13 cellular contexts compared by ENCODE assay signal in the genomic region with DNA sequence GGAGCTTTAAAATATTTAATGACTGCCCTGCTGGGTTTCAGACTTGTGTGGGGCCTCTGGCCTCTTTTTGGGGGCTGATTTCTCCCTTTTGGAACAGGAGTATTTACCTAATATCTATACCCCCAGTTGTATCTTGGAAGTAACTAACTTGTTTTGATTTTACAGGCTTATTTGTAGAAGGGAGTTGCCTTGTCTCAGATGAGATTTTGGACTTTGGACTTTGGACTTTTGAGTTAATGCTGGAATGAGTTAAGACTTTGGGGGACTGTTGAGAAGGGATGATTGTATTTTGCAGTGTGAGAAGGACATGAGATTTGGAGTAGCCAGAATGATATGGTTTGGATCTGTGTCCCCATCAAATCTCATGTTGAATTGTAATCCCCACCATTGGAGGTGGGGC. TPM values are rescaled to one million over a fixed set of nuclear protein-coding genes. Genes with fewer than 3 reads are reported as not detected.
DNase-seq lines count a peak whose midpoint lies in the region; ATAC-seq and TF ChIP-seq lines count a peak whose summit lies in the region.
"Not testable (repeated sequence)": the region's sequence is repeated elsewhere in the genome, so short reads cannot be mapped to it uniquely, and the experiment has no call there.
"Had no signal": no experiment of that assay in that cellular context is flagged by ENCODE, and none has a peak within 500 bp of the region (broad histone marks: within the 10 kb centered on the region; RNA-seq: fewer than 3 reads in every experiment).

No MANE protein-coding gene starts in this region.

- H3K4me1 Mint-ChIP-seq in CD4-positive, CD25-positive, alpha-beta regulatory T cell: peaks cover 34 to 66% (median 45%) of the 10 kb centered on the region in 4 donors
- peaks cover 40 to 60% (median 47%) of the 10 kb centered on the region in 3 donors for H3K4me1 Mint-ChIP-seq in T-cell
- peaks cover 16% of the 10 kb centered on the region for H3K4me1 Mint-ChIP-seq in activated CD8-positive, alpha-beta T cell treated with anti-CD3 and anti-CD28 coated beads for 36 hours (ENCODE audit: low read depth)
- peaks cover 33% of the 10 kb centered on the region for H3K4me1 Mint-ChIP-seq in activated naive CD8-positive, alpha-beta T cell (ENCODE audit: low read depth)
- H3K4me1 Mint-ChIP-seq in immature natural killer cell: peaks cover 39 to 43% of the 10 kb centered on the region in 2 donors
- peaks cover 19 to 47% (median 34%) of the 10 kb centered on the region in 4 donors for H3K4me1 Mint-ChIP-seq in naive thymus-derived CD8-positive, alpha-beta T cell

- intact Hi-C loops in activated CD8-positive, alpha-beta T cell treated with anti-CD3 and anti-CD28 coated beads for 36 hours (cut with micrococcal nuclease): not testable (repeated sequence)

- not testable (repeated sequence) for H3K27me3 ChIP-seq in CD4-positive, CD25-positive, alpha-beta regulatory T cell (ENCODE audit: control insufficient read depth, insufficient read depth, low read length)

- H3K27ac ChIP-seq in CD4-positive, CD25-positive, alpha-beta regulatory T cell (ENCODE audit: insufficient read depth, low read length, poor library complexity, severe bottlenecking): not testable (repeated sequence)
- H3K27ac ChIP-seq in KOPT-K1 (ENCODE audit: low read depth, low read length, poor library complexity, severe bottlenecking) (peak overlapping the region; percentile 99), substantia nigra (ENCODE audit: low read depth, low read length, poor library complexity, severe bottlenecking) (peak overlapping the region; percentile 21)

- ATAC-seq in CD4-positive, CD25-positive, alpha-beta regulatory T cell (ENCODE audit: low read depth in 2 of 2); T-cell (replicated peaks in 1 of 4); activated CD8-positive, alpha-beta T cell treated with anti-CD3 and anti-CD28 coated beads for 36 hours; naive thymus-derived CD8-positive, alpha-beta T cell: not testable (repeated sequence)

- CTCF ChIA-PET in T-cell (lab: Charles Lee); activated CD8-positive, alpha-beta T cell treated with anti-CD3 and anti-CD28 coated beads for 36 hours (lab: Charles Lee): not testable (repeated sequence)

- H3K36me3 ChIP-seq in CD4-positive, CD25-positive, alpha-beta regulatory T cell (ENCODE audit: control insufficient read depth, insufficient read depth, low read length); KOPT-K1 (ENCODE audit: insufficient read depth, low read length): not testable (repeated sequence)

- H3K27me3 Mint-ChIP-seq in CD4-positive, CD25-positive, alpha-beta regulatory T cell; T-cell; activated CD8-positive, alpha-beta T cell treated with anti-CD3 and anti-CD28 coated beads for 36 hours; activated naive CD8-positive, alpha-beta T cell; immature natural killer cell (ENCODE audit: low read depth in 3 of 3); naive thymus-derived CD8-positive, alpha-beta T cell: not testable (repeated sequence)

- not testable (repeated sequence) for TF ChIP-seq CTCF in activated CD8-positive, alpha-beta T cell treated with anti-CD3 and anti-CD28 coated beads for 36 hours (IDR thresholded peaks at IDR 0.05)

- H3K36me3 Mint-ChIP-seq in CD4-positive, CD25-positive, alpha-beta regulatory T cell: peaks cover 12% of the 10 kb centered on the region
- H3K36me3 Mint-ChIP-seq in T-cell; activated naive CD8-positive, alpha-beta T cell; immature natural killer cell; naive thymus-derived CD8-positive, alpha-beta T cell: not testable (repeated sequence)
- H3K36me3 Mint-ChIP-seq in activated CD8-positive, alpha-beta T cell treated with anti-CD3 and anti-CD28 coated beads for 36 hours (ENCODE audit: low read depth): peaks cover 12% of the 10 kb centered on the region

- not testable (repeated sequence) for H3K9me3 Mint-ChIP-seq in CD4-positive, CD25-positive, alpha-beta regulatory T cell; T-cell; activated naive CD8-positive, alpha-beta T cell (ENCODE audit: low read depth); immature natural killer cell; naive thymus-derived CD8-positive, alpha-beta T cell
- H3K9me3 Mint-ChIP-seq in activated CD8-positive, alpha-beta T cell treated with anti-CD3 and anti-CD28 coated beads for 36 hours: peaks cover 11% of the 10 kb centered on the region

- peak overlapping the region; percentile 29 for H3K4me3 ChIP-seq in CD4-positive, CD25-positive, alpha-beta regulatory T cell (ENCODE audit: low read depth, low read length)

- peaks cover 35% of the 10 kb centered on the region for H3K4me1 ChIP-seq in CD4-positive, CD25-positive, alpha-beta regulatory T cell (ENCODE audit: control insufficient read depth, insufficient read depth, low read length, poor library complexity, severe bottlenecking)

- DNase-seq in CD4-positive, CD25-positive, alpha-beta regulatory T cell; T-cell; activated CD8-positive, alpha-beta T cell treated with anti-CD3 and anti-CD28 coated beads for 36 hours; immature natural killer cell; naive thymus-derived CD8-positive, alpha-beta T cell; substantia nigra (lab: John Stamatoyannopoulos, UW): not testable (repeated sequence)

- peak overlapping the region in 3 of 4 donors; percentile 22 to 75 (median 49) for H3K4me3 Mint-ChIP-seq in CD4-positive, CD25-positive, alpha-beta regulatory T cell
- peak overlapping the region in 1 of 3 donors; percentile 75 for H3K4me3 Mint-ChIP-seq in T-cell
- H3K4me3 Mint-ChIP-seq in activated CD8-positive, alpha-beta T cell treated with anti-CD3 and anti-CD28 coated beads for 36 hours: not testable (repeated sequence)
- H3K4me3 Mint-ChIP-seq in activated naive CD8-positive, alpha-beta T cell: peak overlapping the region; percentile 14
- H3K4me3 Mint-ChIP-seq in immature natural killer cell: peak overlapping the region; percentile 49 to 75 (median 61)
- peak overlapping the region in 9 of 10 donors; percentile 39 to 70 (median 59) for H3K4me3 Mint-ChIP-seq in naive thymus-derived CD8-positive, alpha-beta T cell

- POLR2A ChIA-PET in T-cell (lab: Charles Lee); naive thymus-derived CD8-positive, alpha-beta T cell (lab: Charles Lee): not testable (repeated sequence)
- POLR2A ChIA-PET in activated CD8-positive, alpha-beta T cell treated with anti-CD3 and anti-CD28 coated beads for 36 hours (lab: Charles Lee): interaction anchor here (1.5 kb wide), 1 partner anchor 9 kb away, joined by 4 read pairs; no protein-coding TSS in a partner anchor

- H3K9me3 ChIP-seq in CD4-positive, CD25-positive, alpha-beta regulatory T cell (ENCODE audit: control insufficient read depth in 2 of 2, low read length in 2 of 2); KOPT-K1 (ENCODE audit: insufficient read depth, low read length, poor library complexity, severe bottlenecking): not testable (repeated sequence)

- peak overlapping the region; percentile 89 to 98 (median 90) for H3K27ac Mint-ChIP-seq in CD4-positive, CD25-positive, alpha-beta regulatory T cell
- H3K27ac Mint-ChIP-seq in T-cell (peak overlapping the region; percentile 87 to 97), immature natural killer cell (peak overlapping the region; percentile 81 to 92 (median 86))
- H3K27ac Mint-ChIP-seq in activated CD8-positive, alpha-beta T cell treated with anti-CD3 and anti-CD28 coated beads for 36 hours: peak overlapping the region; percentile 88
- H3K27ac Mint-ChIP-seq in activated naive CD8-positive, alpha-beta T cell: peak overlapping the region; percentile 90
- H3K27ac Mint-ChIP-seq in naive thymus-derived CD8-positive, alpha-beta T cell: peak overlapping the region in 9 of 10 donors; percentile 17 to 96 (median 76)

RNA-seq across cellular contexts. Expression of gene S100Z, which starts 5.7 kb away (rescaled TPM):
- total RNA-seq in CD4-positive, CD25-positive, alpha-beta regulatory T cell: 1.7 TPM
- 1 to 10 TPM in 3 of 4 donors, under 1 TPM in 1; 0.72 to 4.0 (median 1.4) TPM for polyA plus RNA-seq in CD4-positive, CD25-positive, alpha-beta regulatory T cell
- 1 to 10 TPM in 1 of 5 donors, under 1 TPM in 3, not detected in 1; 0.32 to 1.1 (median 0.42) TPM for total RNA-seq in T-cell
- under 1 TPM; 0.36 to 0.81 TPM for total RNA-seq in activated CD8-positive, alpha-beta T cell treated with anti-CD3 and anti-CD28 coated beads for 36 hours
- polyA plus RNA-seq in immature natural killer cell: 1 to 10 TPM in 1 of 3 donors, under 1 TPM in 1, not detected in 1; 0.73 to 2.5 TPM
- not detected for total RNA-seq in naive thymus-derived CD8-positive, alpha-beta T cell
- not detected for polyA plus RNA-seq in naive thymus-derived CD8-positive, alpha-beta T cell
- total RNA-seq: gastroesophageal sphincter, lung microvascular endothelial cell, smooth muscle cell had no signal
- polyA plus RNA-seq: BJ, SK-N-SH had no signal

RNA-seq across cellular contexts. Expression of gene F2RL1, which starts 36.7 kb away (rescaled TPM):
- 1.6 TPM for total RNA-seq in CD4-positive, CD25-positive, alpha-beta regulatory T cell
- 1 to 10 TPM; 2.1 to 9.9 (median 6.3) TPM for polyA plus RNA-seq in CD4-positive, CD25-positive, alpha-beta regulatory T cell
- total RNA-seq in T-cell: 1 to 10 TPM; 1.4 to 7.6 (median 5.5) TPM
- total RNA-seq in activated CD8-positive, alpha-beta T cell treated with anti-CD3 and anti-CD28 coated beads for 36 hours: 1 to 10 TPM; 1.8 to 2.2 TPM
- polyA plus RNA-seq in immature natural killer cell: 1 to 10 TPM in 1 of 3 donors, under 1 TPM in 1, not detected in 1; 0.53 to 2.1 TPM
- total RNA-seq in naive thymus-derived CD8-positive, alpha-beta T cell: 1 to 10 TPM; 3.1 to 4.2 TPM
- 1 to 10 TPM in 2 of 3 donors, under 1 TPM in 1; 0.48 to 4.7 (median 2.0) TPM for polyA plus RNA-seq in naive thymus-derived CD8-positive, alpha-beta T cell
